In genomic region chr10:63465293-63466167, GRCh38 we compare ENCODE assay signal across 1 cellular context.
A peak's percentile ranks its signal among the peaks of the same experiment; 100 is the strongest.
TF ChIP-seq lines count a peak whose summit lies in the region.

JMJD1C (minus strand) TSS chr10:63465977; CDS start chr10:63465662, 315 bp downstream.

TF ChIP-seq in HepG2, 621 proteins besides CTCF, POLR2A, EP300 and RAD21 (continued from another document and continues in another):
- TF ChIP-seq ZNF646 (CRISPR knock-in tag; IDR thresholded peaks at IDR 0.05) (peak; percentile 44; the same call in 1 of the 2 replicates), MBD4 (IDR thresholded peaks at IDR 0.05; ENCODE audit: borderline replicate concordance, low read length) (no peak), ZNF460 (CRISPR knock-in tag; IDR thresholded peaks at IDR 0.05; ENCODE audit: borderline replicate concordance) (no peak), TAF1 (CRISPR knock-in tag; IDR thresholded peaks at IDR 0.05) (peak; percentile 69), ZNF772 (CRISPR knock-in tag; IDR thresholded peaks at IDR 0.05) (peak; percentile 32; the same call in 1 of the 2 replicates), HNF4G (IDR thresholded peaks at IDR 0.05; ENCODE audit: borderline replicate concordance, low read depth, low read length) (0 out of 2 replicates have a peak, but pooled peaks have one; percentile 41), HNF4G (CRISPR knock-in tag; IDR thresholded peaks at IDR 0.05; ENCODE audit: borderline replicate concordance, low read depth) (no peak), TGIF2 (CRISPR knock-in tag; IDR thresholded peaks at IDR 0.05) (no peak), ZNF839 (CRISPR knock-in tag; IDR thresholded peaks at IDR 0.05; ENCODE audit: borderline replicate concordance) (no peak), ZNF670 (CRISPR knock-in tag; IDR thresholded peaks at IDR 0.05; ENCODE audit: borderline replicate concordance) (no peak; the same call in 1 of the 2 replicates), TCF7 (IDR thresholded peaks at IDR 0.05; ENCODE audit: low read depth) (no peak), ZFX (CRISPR knock-in tag; IDR thresholded peaks at IDR 0.05; ENCODE audit: low read depth) (peak; percentile 74), ZNF354B (CRISPR knock-in tag; IDR thresholded peaks at IDR 0.05) (peak; percentile 73; the same call in 1 of the 2 replicates), SIX4 (CRISPR knock-in tag; IDR thresholded peaks at IDR 0.05) (no peak), ZBTB21 (CRISPR knock-in tag; IDR thresholded peaks at IDR 0.05) (no peak), GTF2F1 (IDR thresholded peaks at IDR 0.05; ENCODE audit: low read length) (0 out of 2 replicates have a peak, but pooled peaks have one; percentile 36), XBP1 (CRISPR knock-in tag; IDR thresholded peaks at IDR 0.05) (no peak), AHDC1 (CRISPR knock-in tag; IDR thresholded peaks at IDR 0.05; ENCODE audit: borderline replicate concordance) (peak; percentile 32; the same call in 1 of the 2 replicates), ZBTB33 (CRISPR knock-in tag; IDR thresholded peaks at IDR 0.05) (no peak; the same call in 1 of the 2 replicates), ZNF24 (IDR thresholded peaks at IDR 0.05) (peak; percentile 58; the same call in 1 of the 2 replicates), DNMT1 (CRISPR knock-in tag; IDR thresholded peaks at IDR 0.05) (peak; percentile 50; the same call in 1 of the 2 replicates), ARNTL (CRISPR knock-in tag; IDR thresholded peaks at IDR 0.05) (no peak; the same call in 1 of the 2 replicates), REPIN1 (CRISPR knock-in tag; IDR thresholded peaks at IDR 0.05; ENCODE audit: borderline replicate concordance, low read depth) (0 out of 2 replicates have a peak, but pooled peaks have one; percentile 15), EZH2 (conservative IDR thresholded peaks at IDR 0.05; ENCODE audit: low read depth, low read length) (no peak), CREB1 (IDR thresholded peaks at IDR 0.05) (no peak; the same call in 1 of the 2 replicates), CREB1 (CRISPR knock-in tag; IDR thresholded peaks at IDR 0.05) (no peak), ONECUT2 (CRISPR knock-in tag; IDR thresholded peaks at IDR 0.05) (no peak), CHD2 (IDR thresholded peaks at IDR 0.05; ENCODE audit: low read depth, low read length) (peak; percentile 84), STAT5B (CRISPR knock-in tag; IDR thresholded peaks at IDR 0.05) (no peak), ZNF644 (CRISPR knock-in tag; IDR thresholded peaks at IDR 0.05; ENCODE audit: low read depth) (no peak), NBN (conservative IDR thresholded peaks at IDR 0.05) (no peak), ZNF343 (CRISPR knock-in tag; IDR thresholded peaks at IDR 0.05) (peak; percentile 50; the same call in 1 of the 2 replicates)
- TF ChIP-seq, protein P1, sequence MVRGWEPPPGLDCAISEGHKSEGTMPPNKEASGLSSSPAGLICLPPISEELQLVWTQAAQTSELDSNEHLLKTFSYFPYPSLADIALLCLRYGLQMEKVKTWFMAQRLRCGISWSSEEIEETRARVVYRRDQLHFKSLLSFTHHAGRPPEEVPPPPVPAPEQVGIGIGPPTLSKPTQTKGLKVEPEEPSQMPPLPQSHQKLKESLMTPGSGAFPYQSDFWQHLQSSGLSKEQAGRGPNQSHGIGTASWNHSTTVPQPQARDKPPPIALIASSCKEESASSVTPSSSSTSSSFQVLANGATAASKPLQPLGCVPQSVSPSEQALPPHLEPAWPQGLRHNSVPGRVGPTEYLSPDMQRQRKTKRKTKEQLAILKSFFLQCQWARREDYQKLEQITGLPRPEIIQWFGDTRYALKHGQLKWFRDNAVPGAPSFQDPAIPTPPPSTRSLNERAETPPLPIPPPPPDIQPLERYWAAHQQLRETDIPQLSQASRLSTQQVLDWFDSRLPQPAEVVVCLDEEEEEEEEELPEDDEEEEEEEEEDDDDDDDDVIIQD (CRISPR knock-in tag; IDR thresholded peaks at IDR 0.05; ENCODE audit: low read depth) = peak; percentile 1; the same call in 1 of the 2 replicates
- TF ChIP-seq, protein P2, sequence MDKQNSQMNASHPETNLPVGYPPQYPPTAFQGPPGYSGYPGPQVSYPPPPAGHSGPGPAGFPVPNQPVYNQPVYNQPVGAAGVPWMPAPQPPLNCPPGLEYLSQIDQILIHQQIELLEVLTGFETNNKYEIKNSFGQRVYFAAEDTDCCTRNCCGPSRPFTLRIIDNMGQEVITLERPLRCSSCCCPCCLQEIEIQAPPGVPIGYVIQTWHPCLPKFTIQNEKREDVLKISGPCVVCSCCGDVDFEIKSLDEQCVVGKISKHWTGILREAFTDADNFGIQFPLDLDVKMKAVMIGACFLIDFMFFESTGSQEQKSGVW (CRISPR knock-in tag; IDR thresholded peaks at IDR 0.05; ENCODE audit: borderline replicate concordance) = no peak
- TF ChIP-seq, protein P3, sequence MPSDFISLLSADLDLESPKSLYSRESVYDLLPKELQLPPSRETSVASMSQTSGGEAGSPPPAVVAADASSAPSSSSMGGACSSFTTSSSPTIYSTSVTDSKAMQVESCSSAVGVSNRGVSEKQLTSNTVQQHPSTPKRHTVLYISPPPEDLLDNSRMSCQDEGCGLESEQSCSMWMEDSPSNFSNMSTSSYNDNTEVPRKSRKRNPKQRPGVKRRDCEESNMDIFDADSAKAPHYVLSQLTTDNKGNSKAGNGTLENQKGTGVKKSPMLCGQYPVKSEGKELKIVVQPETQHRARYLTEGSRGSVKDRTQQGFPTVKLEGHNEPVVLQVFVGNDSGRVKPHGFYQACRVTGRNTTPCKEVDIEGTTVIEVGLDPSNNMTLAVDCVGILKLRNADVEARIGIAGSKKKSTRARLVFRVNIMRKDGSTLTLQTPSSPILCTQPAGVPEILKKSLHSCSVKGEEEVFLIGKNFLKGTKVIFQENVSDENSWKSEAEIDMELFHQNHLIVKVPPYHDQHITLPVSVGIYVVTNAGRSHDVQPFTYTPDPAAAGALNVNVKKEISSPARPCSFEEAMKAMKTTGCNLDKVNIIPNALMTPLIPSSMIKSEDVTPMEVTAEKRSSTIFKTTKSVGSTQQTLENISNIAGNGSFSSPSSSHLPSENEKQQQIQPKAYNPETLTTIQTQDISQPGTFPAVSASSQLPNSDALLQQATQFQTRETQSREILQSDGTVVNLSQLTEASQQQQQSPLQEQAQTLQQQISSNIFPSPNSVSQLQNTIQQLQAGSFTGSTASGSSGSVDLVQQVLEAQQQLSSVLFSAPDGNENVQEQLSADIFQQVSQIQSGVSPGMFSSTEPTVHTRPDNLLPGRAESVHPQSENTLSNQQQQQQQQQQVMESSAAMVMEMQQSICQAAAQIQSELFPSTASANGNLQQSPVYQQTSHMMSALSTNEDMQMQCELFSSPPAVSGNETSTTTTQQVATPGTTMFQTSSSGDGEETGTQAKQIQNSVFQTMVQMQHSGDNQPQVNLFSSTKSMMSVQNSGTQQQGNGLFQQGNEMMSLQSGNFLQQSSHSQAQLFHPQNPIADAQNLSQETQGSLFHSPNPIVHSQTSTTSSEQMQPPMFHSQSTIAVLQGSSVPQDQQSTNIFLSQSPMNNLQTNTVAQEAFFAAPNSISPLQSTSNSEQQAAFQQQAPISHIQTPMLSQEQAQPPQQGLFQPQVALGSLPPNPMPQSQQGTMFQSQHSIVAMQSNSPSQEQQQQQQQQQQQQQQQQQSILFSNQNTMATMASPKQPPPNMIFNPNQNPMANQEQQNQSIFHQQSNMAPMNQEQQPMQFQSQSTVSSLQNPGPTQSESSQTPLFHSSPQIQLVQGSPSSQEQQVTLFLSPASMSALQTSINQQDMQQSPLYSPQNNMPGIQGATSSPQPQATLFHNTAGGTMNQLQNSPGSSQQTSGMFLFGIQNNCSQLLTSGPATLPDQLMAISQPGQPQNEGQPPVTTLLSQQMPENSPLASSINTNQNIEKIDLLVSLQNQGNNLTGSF (CRISPR knock-in tag; IDR thresholded peaks at IDR 0.05) = no peak
